ENCODE assay signal across 19 cellular contexts in the genomic region with DNA sequence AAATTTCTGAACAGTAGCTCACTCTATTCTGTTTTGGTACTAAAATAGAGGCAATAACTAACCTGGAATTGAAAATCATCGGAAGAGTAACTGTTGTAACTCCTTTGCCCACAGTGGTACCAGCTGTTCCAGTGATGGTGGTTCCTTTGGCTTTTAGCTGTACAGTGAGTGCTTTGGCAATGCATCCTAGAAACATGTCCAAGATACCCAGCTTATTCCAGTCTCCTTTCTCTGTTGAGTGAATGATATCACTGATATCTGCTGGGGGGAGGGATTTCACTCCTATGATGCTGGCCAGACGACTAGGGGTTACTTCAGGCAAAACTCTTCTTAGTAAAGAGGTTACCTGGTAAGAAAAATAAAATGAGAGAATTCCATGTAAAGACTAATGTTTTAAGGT. TPM values are rescaled to one million over a fixed set of nuclear protein-coding genes. Genes with fewer than 3 reads are reported as not detected.
A peak's percentile ranks its signal among the peaks of the same experiment; 100 is the strongest.
DNase-seq lines count a peak whose midpoint lies in the region; ATAC-seq and TF ChIP-seq lines count a peak whose summit lies in the region.
"Had no signal": no experiment of that assay in that cellular context is flagged by ENCODE, and none has a peak within 500 bp of the region (broad histone marks: within the 10 kb centered on the region; RNA-seq: fewer than 3 reads in every experiment).

No MANE protein-coding gene starts in this region.

- no peak for DNase-seq in activated T-cell treated with anti-CD3 and anti-CD28 coated beads, Interleukin-2, amount 50 U/mL, for 72 hours
- no peak for DNase-seq in activated T-cell treated with anti-CD3 and anti-CD28 coated beads, Interleukin-2, amount 50 U/mL, for 4 hours
- DNase-seq in activated B cell treated with CpG ODN at 0.5 μM for 24 hours, result no peak
- DNase-seq in left ventricle myocardium inferior, result no peak
- DNase-seq in myocyte (ENCODE audit: low read depth), result peak; percentile 19
- no peak for DNase-seq in RWPE1 (ENCODE audit: low spot score)
- no peak for DNase-seq in NCI-H1694 treated with DMSO at 0.1 percent for 48 hours (lab: John Stamatoyannopoulos, UW)
- DNase-seq: AML-193; Calu3; CD8-positive, alpha-beta T cell; DMS79 treated with DMSO at 0.1 percent for 48 hours; GF-D8; HCEC 1CT had no signal

- H3K9me3 ChIP-seq in left ventricle myocardium inferior (replicated peaks), result no peaks in the 10 kb centered on the region
- H3K9me3 ChIP-seq: A549, BLaER1 had no signal

- peaks cover 2 to 17% of the 10 kb centered on the region in 2 donors for H3K36me3 Mint-ChIP-seq in activated T-cell treated with anti-CD3 and anti-CD28 coated beads, Interleukin-2, amount 50 U/mL, for 72 hours (ENCODE audit: insufficient read depth in 2 of 2)
- H3K36me3 Mint-ChIP-seq in activated T-cell treated with anti-CD3 and anti-CD28 coated beads, Interleukin-2, amount 50 U/mL, for 4 hours (ENCODE audit: insufficient read depth), result peaks cover 38% of the 10 kb centered on the region
- H3K36me3 Mint-ChIP-seq in activated B cell treated with CpG ODN at 0.5 μM for 24 hours (ENCODE audit: low read depth), result peaks cover 77% of the 10 kb centered on the region

- peak overlapping the region; percentile 28 for H3K27ac Mint-ChIP-seq in activated T-cell treated with anti-CD3 and anti-CD28 coated beads, Interleukin-2, amount 50 U/mL, for 72 hours
- peak overlapping the region; percentile 24 for H3K27ac Mint-ChIP-seq in activated B cell treated with CpG ODN at 0.5 μM for 24 hours
- H3K27ac Mint-ChIP-seq: CD8-positive, alpha-beta T cell; GM23338 had no signal

- no peak for TF ChIP-seq CTCF in activated B cell treated with CpG ODN at 0.5 μM for 24 hours (IDR thresholded peaks at IDR 0.05)
- TF ChIP-seq CTCF in left ventricle myocardium inferior (IDR thresholded peaks at IDR 0.05; ENCODE audit: borderline replicate concordance), result no peak
- no peak for TF ChIP-seq CTCF in RWPE1 (conservative IDR thresholded peaks at IDR 0.05; ENCODE audit: low read depth)

- H3K36me3 ChIP-seq in left ventricle myocardium inferior, result peaks cover 83% of the 10 kb centered on the region

- H3K27me3 Mint-ChIP-seq in activated T-cell treated with anti-CD3 and anti-CD28 coated beads, Interleukin-2, amount 50 U/mL, for 72 hours (ENCODE audit: low read depth), result no peaks in the 10 kb centered on the region
- no peaks in the 10 kb centered on the region for H3K27me3 Mint-ChIP-seq in activated T-cell treated with anti-CD3 and anti-CD28 coated beads, Interleukin-2, amount 50 U/mL, for 4 hours (ENCODE audit: low read depth)
- H3K27me3 Mint-ChIP-seq in activated B cell treated with CpG ODN at 0.5 μM for 24 hours, result no peaks in the 10 kb centered on the region

- H3K27me3 ChIP-seq in left ventricle myocardium inferior (ENCODE audit: low read depth), result no peaks in the 10 kb centered on the region
- H3K27me3 ChIP-seq: BLaER1 had no signal

- H3K4me3 ChIP-seq in left ventricle myocardium inferior, result no peak overlapping the region
- H3K4me3 ChIP-seq: A549, BLaER1, GM23338 had no signal

- ATAC-seq in activated T-cell treated with anti-CD3 and anti-CD28 coated beads, Interleukin-2, amount 50 U/mL, for 72 hours (replicated peaks in 1 of 2), result no peak
- ATAC-seq in activated T-cell treated with anti-CD3 and anti-CD28 coated beads, Interleukin-2, amount 50 U/mL, for 4 hours, result no peak
- ATAC-seq in activated B cell treated with CpG ODN at 0.5 μM for 24 hours (ENCODE audit: low read depth), result no peak
- ATAC-seq: A549; CD8-positive, alpha-beta T cell; GM23338 had no signal

- CTCF ChIA-PET in activated B cell treated with CpG ODN at 0.5 μM for 24 hours (lab: Charles Lee), result no interaction called here
- CTCF ChIA-PET in RWPE1 (lab: Yijun Ruan, JAX), result interaction anchor here (1.4 kb wide), 1 partner anchor 9 kb away, joined by 4 read pairs; no protein-coding TSS in a partner anchor

- H3K4me1 ChIP-seq in left ventricle myocardium inferior, result peaks cover 10% of the 10 kb centered on the region
- H3K4me1 ChIP-seq: A549, BLaER1 had no signal

- no peak overlapping the region for H3K4me3 Mint-ChIP-seq in activated T-cell treated with anti-CD3 and anti-CD28 coated beads, Interleukin-2, amount 50 U/mL, for 72 hours
- no peak overlapping the region for H3K4me3 Mint-ChIP-seq in activated T-cell treated with anti-CD3 and anti-CD28 coated beads, Interleukin-2, amount 50 U/mL, for 4 hours
- no peak overlapping the region for H3K4me3 Mint-ChIP-seq in activated B cell treated with CpG ODN at 0.5 μM for 24 hours
- H3K4me3 Mint-ChIP-seq: CD14-positive monocyte; CD8-positive, alpha-beta T cell; GM23338 had no signal

- H3K27ac ChIP-seq in left ventricle myocardium inferior (replicated peaks) (peak overlapping the region; percentile 27), RWPE1 (no peak overlapping the region)
- H3K27ac ChIP-seq: 22Rv1, A549, BLaER1, HL-60 had no signal

- no peaks in the 10 kb centered on the region for H3K9me3 Mint-ChIP-seq in activated T-cell treated with anti-CD3 and anti-CD28 coated beads, Interleukin-2, amount 50 U/mL, for 72 hours
- H3K9me3 Mint-ChIP-seq in activated T-cell treated with anti-CD3 and anti-CD28 coated beads, Interleukin-2, amount 50 U/mL, for 4 hours, result no peaks in the 10 kb centered on the region
- no peaks in the 10 kb centered on the region for H3K9me3 Mint-ChIP-seq in activated B cell treated with CpG ODN at 0.5 μM for 24 hours
- H3K9me3 Mint-ChIP-seq: CD8-positive, alpha-beta T cell; GM23338 had no signal

- intact Hi-C loops in activated B cell treated with CpG ODN at 0.5 μM for 24 hours (cut with micrococcal nuclease), result loop anchor here (2.0 kb wide), 1 partner anchor 13 kb away; no protein-coding TSS in a partner anchor
- intact Hi-C loops in left ventricle myocardium inferior (cut with micrococcal nuclease), result no loop called here

- peaks cover 2% of the 10 kb centered on the region for H3K4me1 Mint-ChIP-seq in activated T-cell treated with anti-CD3 and anti-CD28 coated beads, Interleukin-2, amount 50 U/mL, for 72 hours (ENCODE audit: low read depth)
- peaks cover 2% of the 10 kb centered on the region for H3K4me1 Mint-ChIP-seq in activated T-cell treated with anti-CD3 and anti-CD28 coated beads, Interleukin-2, amount 50 U/mL, for 4 hours (ENCODE audit: low read depth)
- peaks cover 17% of the 10 kb centered on the region for H3K4me1 Mint-ChIP-seq in activated B cell treated with CpG ODN at 0.5 μM for 24 hours
- H3K4me1 Mint-ChIP-seq: GM23338 had no signal

- POLR2A ChIA-PET in activated B cell treated with CpG ODN at 0.5 μM for 24 hours (lab: Charles Lee) (no interaction called here), RWPE1 (lab: Yijun Ruan, JAX; ENCODE audit: low non-redundant PET) (no interaction called here)

RNA-seq across cellular contexts. Expression of a gene that starts 40.6 kb away (rescaled TPM):
- 10 to 100 TPM; 40.3 to 44.5 TPM for total RNA-seq in activated T-cell treated with anti-CD3 and anti-CD28 coated beads, Interleukin-2, amount 50 U/mL, for 72 hours
- 10 to 100 TPM; 35.9 to 40.9 (median 38.5) TPM for total RNA-seq in activated T-cell treated with anti-CD3 and anti-CD28 coated beads, Interleukin-2, amount 50 U/mL, for 4 hours
- 46.2 and 49.8 TPM in 2 replicates for total RNA-seq in activated B cell treated with CpG ODN at 0.5 μM for 24 hours
- 25.0 TPM for total RNA-seq in left ventricle myocardium inferior
- total RNA-seq in myocyte, result 36.3 and 46.5 TPM in 2 replicates
- 14.0 TPM for polyA plus RNA-seq in myocyte (2012)
